In genomic region chr2:28134857-28135256, GRCh38 we compare ENCODE assay signal across 15 cellular contexts.
DNase-seq lines count a peak whose midpoint lies in the region; ATAC-seq lines count a peak whose summit lies in the region.
"Had no signal": no experiment of that assay in that cellular context is flagged by ENCODE, and none has a peak within 500 bp of the region (broad histone marks: within the 10 kb centered on the region; RNA-seq: fewer than 3 reads in every experiment).

No MANE protein-coding gene starts in this region.

- H3K27ac ChIP-seq in CD4-positive, alpha-beta memory T cell (ENCODE audit: low read depth, low read length) = peak overlapping the region; percentile 32
- peak overlapping the region; percentile 56 for H3K27ac ChIP-seq in angular gyrus (ENCODE audit: low read depth, low read length)
- H3K27ac ChIP-seq in naive thymus-derived CD4-positive, alpha-beta T cell (ENCODE audit: low read depth, low read length) = peak overlapping the region; percentile 32
- no peak overlapping the region for H3K27ac ChIP-seq in mesenchymal stem cell (ENCODE audit: low read length, poor library complexity, severe bottlenecking)
- H3K27ac ChIP-seq: cardiac muscle cell had no signal

- H3K14ac ChIP-seq in mesenchymal stem cell (ENCODE audit: low read length in 2 of 2) = no peak overlapping the region

- peak overlapping the region in 4 of 8 donors; percentile 11 to 47 (median 26) for H3K4me3 Mint-ChIP-seq in CD4-positive, alpha-beta memory T cell
- H3K4me3 Mint-ChIP-seq in IgD-negative memory B cell = no peak overlapping the region
- H3K4me3 Mint-ChIP-seq in naive thymus-derived CD4-positive, alpha-beta T cell = peak overlapping the region in 5 of 10 donors; percentile 0 to 44 (median 26)

- peak; percentile 54 for ATAC-seq in naive thymus-derived CD4-positive, alpha-beta T cell
- ATAC-seq in HG02870 (IDR thresholded peaks at IDR 0.05; ENCODE audit: unreplicated experiment) (no peak), GM21723 (IDR thresholded peaks at IDR 0.05; ENCODE audit: unreplicated experiment) (no peak)

- H2AFZ ChIP-seq in mesenchymal stem cell (ENCODE audit: low read depth, low read length) = no peak overlapping the region

- intact Hi-C loops in CD4-positive, alpha-beta memory T cell (cut with micrococcal nuclease) = no loop called here
- intact Hi-C loops in naive thymus-derived CD4-positive, alpha-beta T cell (cut with micrococcal nuclease) = loop anchor here in 1 of 2 donors (5.0 kb wide), 1 partner anchor 317 kb away; no protein-coding TSS in a partner anchor

- POLR2A ChIA-PET in CD4-positive, alpha-beta memory T cell (lab: Charles Lee; ENCODE audit: partially characterized antibody) = no interaction called here
- POLR2A ChIA-PET in naive thymus-derived CD4-positive, alpha-beta T cell (lab: Charles Lee) = no interaction called here

- H2BK120ac ChIP-seq in mesenchymal stem cell (ENCODE audit: low read depth, low read length) = no peak overlapping the region

- H3K9me3 ChIP-seq in CD4-positive, alpha-beta memory T cell (ENCODE audit: control insufficient read depth in 1 of 2, low read length in 2 of 2) = no peaks in the 10 kb centered on the region
- H3K9me3 ChIP-seq in naive thymus-derived CD4-positive, alpha-beta T cell (ENCODE audit: control insufficient read depth in 2 of 3, low read length in 3 of 3) = no peaks in the 10 kb centered on the region
- no peaks in the 10 kb centered on the region for H3K9me3 ChIP-seq in mesenchymal stem cell (ENCODE audit: control insufficient read depth, low read length)
- H3K9me3 ChIP-seq: mucosa of descending colon, tibial nerve had no signal

- no peak overlapping the region for H3K4me2 ChIP-seq in mesenchymal stem cell (ENCODE audit: low read length, poor library complexity, severe bottlenecking)

- peaks cover 5 to 21% of the 10 kb centered on the region in 2 donors for H3K36me3 Mint-ChIP-seq in CD4-positive, alpha-beta memory T cell
- peaks cover 14% of the 10 kb centered on the region for H3K36me3 Mint-ChIP-seq in IgD-negative memory B cell
- H3K36me3 Mint-ChIP-seq in naive thymus-derived CD4-positive, alpha-beta T cell = peaks cover 4 to 51% (median 15%) of the 10 kb centered on the region in 5 donors

- 90% methylated on average over 1 of the region's 1 CpG for WGBS in mesenchymal stem cell

- H3K27ac Mint-ChIP-seq in CD4-positive, alpha-beta memory T cell = peak overlapping the region in 6 of 7 donors; percentile 42 to 87 (median 69)
- H3K27ac Mint-ChIP-seq in IgD-negative memory B cell = peak overlapping the region in 2 of 3 donors; percentile 12 to 48
- peak overlapping the region in 8 of 9 donors; percentile 16 to 86 (median 68) for H3K27ac Mint-ChIP-seq in naive thymus-derived CD4-positive, alpha-beta T cell
- H3K27ac Mint-ChIP-seq: progenitor cell of endocrine pancreas had no signal

- H2AK5ac ChIP-seq in mesenchymal stem cell (ENCODE audit: low read length, severe bottlenecking) = no peak overlapping the region

- H3K9ac ChIP-seq in mesenchymal stem cell (ENCODE audit: low read length) = no peak overlapping the region

- H3K18ac ChIP-seq in mesenchymal stem cell (ENCODE audit: low read depth in 1 of 2, low read length in 2 of 2) = no peak overlapping the region

- peaks cover 0 to 29% (median 20%) of the 10 kb centered on the region in 4 donors for H3K4me1 Mint-ChIP-seq in CD4-positive, alpha-beta memory T cell
- peaks cover 0 to 16% (median 12%) of the 10 kb centered on the region in 3 donors for H3K4me1 Mint-ChIP-seq in IgD-negative memory B cell
- H3K4me1 Mint-ChIP-seq in naive thymus-derived CD4-positive, alpha-beta T cell = peaks cover 23 to 42% (median 30%) of the 10 kb centered on the region in 7 donors

- no peak overlapping the region for H2BK12ac ChIP-seq in mesenchymal stem cell (ENCODE audit: low read length in 2 of 2)

- no peak overlapping the region for H4K91ac ChIP-seq in mesenchymal stem cell (ENCODE audit: low read length)

- H4K8ac ChIP-seq in mesenchymal stem cell (ENCODE audit: low read length) = no peak overlapping the region

- no peaks in the 10 kb centered on the region for H3K27me3 ChIP-seq in CD4-positive, alpha-beta memory T cell (ENCODE audit: insufficient read depth, low read length)
- H3K27me3 ChIP-seq in naive thymus-derived CD4-positive, alpha-beta T cell (ENCODE audit: control insufficient read depth in 2 of 2, insufficient read depth in 2 of 2, low read length in 2 of 2) = no peaks in the 10 kb centered on the region
- no peaks in the 10 kb centered on the region for H3K27me3 ChIP-seq in mesenchymal stem cell (ENCODE audit: control insufficient read depth in 1 of 2, insufficient read depth in 1 of 2, low read length in 2 of 2)
- H3K27me3 ChIP-seq: cardiac muscle cell, tibial nerve had no signal

- no peak overlapping the region for H3K23ac ChIP-seq in mesenchymal stem cell (ENCODE audit: low read length in 2 of 2)

- no peak overlapping the region for H3K4me3 ChIP-seq in CD4-positive, alpha-beta memory T cell (ENCODE audit: low read length in 2 of 2)
- H3K4me3 ChIP-seq in naive thymus-derived CD4-positive, alpha-beta T cell (ENCODE audit: low read length) = no peak overlapping the region
- H3K4me3 ChIP-seq in mesenchymal stem cell (ENCODE audit: insufficient read depth in 1 of 2, low read depth in 1 of 2, low read length in 2 of 2) = no peak overlapping the region
- H3K4me3 ChIP-seq: cardiac muscle cell, mucosa of descending colon, tibial nerve had no signal

- H2BK15ac ChIP-seq in mesenchymal stem cell (ENCODE audit: low read depth, poor library complexity, severe bottlenecking) = no peak overlapping the region

- CTCF ChIA-PET in CD4-positive, alpha-beta memory T cell (lab: Charles Lee; ENCODE audit: partially characterized antibody) = interaction anchor here (0.6 kb wide), 1 partner anchor 412 kb away, joined by 3 read pairs; no protein-coding TSS in a partner anchor
- CTCF ChIA-PET in naive thymus-derived CD4-positive, alpha-beta T cell (lab: Charles Lee) = no interaction called here

- peak in 2 of 5 donors; percentile 9 to 10 for DNase-seq in CD4-positive, alpha-beta memory T cell
- DNase-seq in naive thymus-derived CD4-positive, alpha-beta T cell = peak in 1 of 9 donors; percentile 24
- DNase-seq in mesenchymal stem cell (no peak), NCI-H748 (lab: John Stamatoyannopoulos, UW; ENCODE audit: unreplicated experiment) (no peak)
- DNase-seq: activated CD4-positive, CD25-positive, alpha-beta regulatory T cell treated with anti-CD3 and anti-CD28 coated beads, Interleukin-2, amount 50 U/mL, for 72 hours; activated effector memory CD4-positive, alpha-beta T cell treated with Interleukin-2 at 50 U/mL for 16 hours; NCI-H2227 treated with DMSO at 0.1 percent for 48 hours had no signal

- H3K4me1 ChIP-seq in CD4-positive, alpha-beta memory T cell (ENCODE audit: insufficient read depth, low read length) = peaks cover 30% of the 10 kb centered on the region
- H3K4me1 ChIP-seq in naive thymus-derived CD4-positive, alpha-beta T cell (ENCODE audit: control insufficient read depth in 2 of 2, insufficient read depth in 2 of 2, low read length in 2 of 2) = peaks cover 16% of the 10 kb centered on the region in 2 donors
- H3K4me1 ChIP-seq in mesenchymal stem cell (ENCODE audit: control insufficient read depth, insufficient read depth, low read depth, low read length) = peaks cover 8% of the 10 kb centered on the region

- H3K9me3 Mint-ChIP-seq in CD4-positive, alpha-beta memory T cell = no peaks in the 10 kb centered on the region
- no peaks in the 10 kb centered on the region for H3K9me3 Mint-ChIP-seq in IgD-negative memory B cell
- peaks cover 0 to 3% (median 0%) of the 10 kb centered on the region in 11 donors for H3K9me3 Mint-ChIP-seq in naive thymus-derived CD4-positive, alpha-beta T cell

- no peak overlapping the region for H2BK5ac ChIP-seq in mesenchymal stem cell (ENCODE audit: low read depth, low read length, poor library complexity, severe bottlenecking)

- H3K4ac ChIP-seq in mesenchymal stem cell (ENCODE audit: low read depth in 1 of 2, low read length in 2 of 2) = no peak overlapping the region

- H3K79me1 ChIP-seq in mesenchymal stem cell (replicated peaks; ENCODE audit: low read length, poor library complexity, severe bottlenecking) = peaks cover 11% of the 10 kb centered on the region

- no peaks in the 10 kb centered on the region for H3K36me3 ChIP-seq in CD4-positive, alpha-beta memory T cell (ENCODE audit: insufficient read depth, low read length)
- no peaks in the 10 kb centered on the region for H3K36me3 ChIP-seq in naive thymus-derived CD4-positive, alpha-beta T cell (ENCODE audit: control insufficient read depth in 2 of 3, insufficient read depth in 3 of 3, low read length in 3 of 3)
- peaks cover 3 to 27% of the 10 kb centered on the region in 2 experiments for H3K36me3 ChIP-seq in mesenchymal stem cell (ENCODE audit: control insufficient read depth in 1 of 2, insufficient read depth in 2 of 2, low read depth in 1 of 2, low read length in 2 of 2)
- H3K36me3 ChIP-seq: cardiac muscle cell, tibial nerve had no signal

- no peaks in the 10 kb centered on the region for H3K27me3 Mint-ChIP-seq in CD4-positive, alpha-beta memory T cell
- no peaks in the 10 kb centered on the region for H3K27me3 Mint-ChIP-seq in IgD-negative memory B cell
- no peaks in the 10 kb centered on the region for H3K27me3 Mint-ChIP-seq in naive thymus-derived CD4-positive, alpha-beta T cell
- H3K27me3 Mint-ChIP-seq: progenitor cell of endocrine pancreas had no signal
